Comparison of ENCODE assay signal across 25 cellular contexts in genomic region chr14:100381386-100382105, GRCh38. TPM values are rescaled to one million over a fixed set of nuclear protein-coding genes. Genes with fewer than 3 reads are reported as not detected.
DNase-seq lines count a peak whose midpoint lies in the region; ATAC-seq and TF ChIP-seq lines count a peak whose summit lies in the region.
"Had no signal": no experiment of that assay in that cellular context is flagged by ENCODE, and none has a peak within 500 bp of the region (broad histone marks: within the 10 kb centered on the region; RNA-seq: fewer than 3 reads in every experiment).

No MANE protein-coding gene starts in this region.

- no peaks in the 10 kb centered on the region for H3K9me3 Mint-ChIP-seq in progenitor cell of endocrine pancreas (ENCODE audit: low read depth)
- no peaks in the 10 kb centered on the region for H3K9me3 Mint-ChIP-seq in activated T-cell treated with anti-CD3 and anti-CD28 coated beads, Interleukin-2, amount 50 U/mL, for 4 hours
- H3K9me3 Mint-ChIP-seq in activated CD4-positive, alpha-beta T cell treated with anti-CD3 and anti-CD28 coated beads, Interleukin-2, amount 10 ng/mL, durations not matched to agents 24 days and 14 days, result no peaks in the 10 kb centered on the region
- H3K9me3 Mint-ChIP-seq: activated naive CD4-positive, alpha-beta T cell treated with anti-CD3 and anti-CD28 coated beads, Interleukin-2, amount 50 U/mL, for 72 hours; stimulated activated naive CD8-positive, alpha-beta T cell treated with anti-CD3 and anti-CD28 coated beads, Interleukin-15, amount 100 ng/mL, for 72 hours; T-cell had no signal

- DNase-seq in EH (ENCODE audit: low read depth) (peak; percentile 37), NCI-H69 (lab: John Stamatoyannopoulos, UW) (peak; percentile 83), fibroblast of peridontal ligament (ENCODE audit: extremely low read depth) (peak; percentile 37), progenitor cell of endocrine pancreas (ENCODE audit: low spot score, unreplicated experiment) (no peak)
- DNase-seq in activated T-cell treated with anti-CD3 and anti-CD28 coated beads, Interleukin-2, amount 50 U/mL, for 4 hours, result no peak
- DNase-seq in activated CD4-positive, alpha-beta T cell treated with anti-CD3 and anti-CD28 coated beads, Interleukin-2, amount 10 ng/mL, durations not matched to agents 24 days and 14 days, result no peak
- DNase-seq: effector memory CD4-positive, alpha-beta T cell; H9; hypothalamus; NCI-H1694; NCI-H226; NCI-H82; nucleus accumbens; Right ventricle myocardium superior; spleen; stimulated activated CD4-positive, alpha-beta T cell treated with anti-CD3 and anti-CD28 coated beads, Interleukin-4, amount 100 ng/mL, for 1 hour; stimulated activated naive CD8-positive, alpha-beta T cell treated with anti-CD3 and anti-CD28 coated beads, Interleukin-15, amount 100 ng/mL, for 72 hours; T-cell; upper lobe of right lung had no signal

- no peak overlapping the region for H3K4me3 Mint-ChIP-seq in progenitor cell of endocrine pancreas (ENCODE audit: low read depth)
- no peak overlapping the region for H3K4me3 Mint-ChIP-seq in activated T-cell treated with anti-CD3 and anti-CD28 coated beads, Interleukin-2, amount 50 U/mL, for 4 hours
- H3K4me3 Mint-ChIP-seq in activated CD4-positive, alpha-beta T cell treated with anti-CD3 and anti-CD28 coated beads, Interleukin-2, amount 10 ng/mL, durations not matched to agents 24 days and 14 days, result no peak overlapping the region
- H3K4me3 Mint-ChIP-seq: CD14-positive monocyte; H9; stimulated activated naive CD8-positive, alpha-beta T cell treated with anti-CD3 and anti-CD28 coated beads, Interleukin-15, amount 100 ng/mL, for 72 hours; T-cell had no signal

- no peaks in the 10 kb centered on the region for H3K36me3 Mint-ChIP-seq in progenitor cell of endocrine pancreas (ENCODE audit: insufficient read depth)
- H3K36me3 Mint-ChIP-seq in activated T-cell treated with anti-CD3 and anti-CD28 coated beads, Interleukin-2, amount 50 U/mL, for 4 hours (ENCODE audit: insufficient read depth), result peaks cover 2% of the 10 kb centered on the region
- peaks cover 4% of the 10 kb centered on the region for H3K36me3 Mint-ChIP-seq in activated CD4-positive, alpha-beta T cell treated with anti-CD3 and anti-CD28 coated beads, Interleukin-2, amount 10 ng/mL, durations not matched to agents 24 days and 14 days (ENCODE audit: low read depth)
- H3K36me3 Mint-ChIP-seq: activated naive CD4-positive, alpha-beta T cell treated with anti-CD3 and anti-CD28 coated beads, Interleukin-2, amount 50 U/mL, for 72 hours had no signal

- no peak for TF ChIP-seq CTCF in progenitor cell of endocrine pancreas (IDR thresholded peaks at IDR 0.05; ENCODE audit: unreplicated experiment)

- intact Hi-C loops in activated CD4-positive, alpha-beta T cell treated with anti-CD3 and anti-CD28 coated beads, Interleukin-2, amount 10 ng/mL, durations not matched to agents 24 days and 14 days (cut with micrococcal nuclease), result loop anchor here (2.0 kb wide), 1 partner anchor 273 kb away; no protein-coding TSS in a partner anchor

- H3K27ac Mint-ChIP-seq in progenitor cell of endocrine pancreas, result peak overlapping the region; percentile 86
- H3K27ac Mint-ChIP-seq in activated CD4-positive, alpha-beta T cell treated with anti-CD3 and anti-CD28 coated beads, Interleukin-2, amount 10 ng/mL, durations not matched to agents 24 days and 14 days, result no peak overlapping the region
- H3K27ac Mint-ChIP-seq: CD14-positive monocyte; stimulated activated naive CD8-positive, alpha-beta T cell treated with anti-CD3 and anti-CD28 coated beads, Interleukin-15, amount 100 ng/mL, for 72 hours had no signal

- H3K27me3 Mint-ChIP-seq in progenitor cell of endocrine pancreas, result no peaks in the 10 kb centered on the region
- H3K27me3 Mint-ChIP-seq in activated T-cell treated with anti-CD3 and anti-CD28 coated beads, Interleukin-2, amount 50 U/mL, for 4 hours (ENCODE audit: low read depth), result no peaks in the 10 kb centered on the region
- no peaks in the 10 kb centered on the region for H3K27me3 Mint-ChIP-seq in activated CD4-positive, alpha-beta T cell treated with anti-CD3 and anti-CD28 coated beads, Interleukin-2, amount 10 ng/mL, durations not matched to agents 24 days and 14 days
- H3K27me3 Mint-ChIP-seq: stimulated activated naive CD8-positive, alpha-beta T cell treated with anti-CD3 and anti-CD28 coated beads, Interleukin-15, amount 100 ng/mL, for 72 hours; T-cell had no signal

- H3K4me1 Mint-ChIP-seq in progenitor cell of endocrine pancreas (ENCODE audit: low read depth), result peaks cover 22% of the 10 kb centered on the region
- peaks cover 20% of the 10 kb centered on the region for H3K4me1 Mint-ChIP-seq in activated T-cell treated with anti-CD3 and anti-CD28 coated beads, Interleukin-2, amount 50 U/mL, for 4 hours (ENCODE audit: low read depth)
- H3K4me1 Mint-ChIP-seq in activated CD4-positive, alpha-beta T cell treated with anti-CD3 and anti-CD28 coated beads, Interleukin-2, amount 10 ng/mL, durations not matched to agents 24 days and 14 days, result peaks cover 19% of the 10 kb centered on the region

- no peak for ATAC-seq in activated T-cell treated with anti-CD3 and anti-CD28 coated beads, Interleukin-2, amount 50 U/mL, for 4 hours
- no peak for ATAC-seq in HG02759 (IDR thresholded peaks at IDR 0.05; ENCODE audit: unreplicated experiment)
- ATAC-seq: activated naive CD4-positive, alpha-beta T cell treated with anti-CD3 and anti-CD28 coated beads, Interleukin-2, amount 50 U/mL, for 72 hours; stimulated activated naive CD8-positive, alpha-beta T cell treated with anti-CD3 and anti-CD28 coated beads, Interleukin-15, amount 100 ng/mL, for 72 hours; T-cell had no signal

RNA-seq across cellular contexts. Expression of gene WDR25, which starts 5.3 kb away (rescaled TPM):
- 8.7 and 10.6 TPM in 2 replicates for total RNA-seq in progenitor cell of endocrine pancreas
- 10 to 100 TPM in 2 of 3 donors, 1 to 10 TPM in 1; 9.2 to 11.7 (median 10.1) TPM for total RNA-seq in activated T-cell treated with anti-CD3 and anti-CD28 coated beads, Interleukin-2, amount 50 U/mL, for 4 hours
- 7.2 and 7.3 TPM in 2 replicates for total RNA-seq in activated CD4-positive, alpha-beta T cell treated with anti-CD3 and anti-CD28 coated beads, Interleukin-2, amount 10 ng/mL, durations not matched to agents 24 days and 14 days

RNA-seq across cellular contexts. Expression of gene SLC25A47, which starts 58.4 kb away (rescaled TPM):
- not detected in 2 replicates for total RNA-seq in progenitor cell of endocrine pancreas
- not detected for total RNA-seq in activated T-cell treated with anti-CD3 and anti-CD28 coated beads, Interleukin-2, amount 50 U/mL, for 4 hours
- not detected in 2 replicates for total RNA-seq in activated CD4-positive, alpha-beta T cell treated with anti-CD3 and anti-CD28 coated beads, Interleukin-2, amount 10 ng/mL, durations not matched to agents 24 days and 14 days
- total RNA-seq: esophagus mucosa, frontal cortex, renal cortical epithelial cell, Right ventricle myocardium superior, spleen, upper lobe of right lung had no signal

Comparison
In these comparisons a context has a peak if more than half of its experiments do, and no peak if none do; other contexts are left out.
1. DNase-seq: peak in EH (single experiment), NCI-H69 (single experiment) and fibroblast of peridontal ligament (single experiment); none in progenitor cell of endocrine pancreas (single experiment), activated T-cell treated with anti-CD3 and anti-CD28 coated beads, Interleukin-2, amount 50 U/mL, for 4 hours (single experiment) and activated CD4-positive, alpha-beta T cell treated with anti-CD3 and anti-CD28 coated beads, Interleukin-2, amount 10 ng/mL, durations not matched to agents 24 days and 14 days (single experiment).